In genomic region chr1:66533804-66534745, GRCh38 we compare ENCODE assay signal across 8 cellular contexts. TPM values are rescaled to one million over a fixed set of nuclear protein-coding genes. Genes with fewer than 3 reads are reported as not detected.
A peak's percentile ranks its signal among the peaks of the same experiment; 100 is the strongest.
DNase-seq lines count a peak whose midpoint lies in the region; ATAC-seq and TF ChIP-seq lines count a peak whose summit lies in the region.

Gene SGIP1, plus strand, starts transcription at chr1:66534153. Its CDS starts 206 bp downstream, at chr1:66534359.

- intact Hi-C loops in sigmoid colon (cut with DNase I), result no loop called here

- peaks cover 0 to 13% (median 10%) of the 10 kb centered on the region in 4 donors for H3K4me1 ChIP-seq in sigmoid colon

- H3K36me3 ChIP-seq in sigmoid colon, result no peaks in the 10 kb centered on the region

- H3K27ac ChIP-seq in sigmoid colon, result peak within 1 kb of the TSS; percentile 50 to 78 (median 70)

- no peak for TF ChIP-seq CTCF in sigmoid colon (IDR thresholded peaks at IDR 0.05)

- H3K9me3 ChIP-seq in sigmoid colon, result no peaks in the 10 kb centered on the region

- no peaks in the 10 kb centered on the region for H3K27me3 ChIP-seq in sigmoid colon

- no peak for ATAC-seq in HG03378 (IDR thresholded peaks at IDR 0.05; ENCODE audit: unreplicated experiment)
- ATAC-seq in GM18502 (IDR thresholded peaks at IDR 0.05; ENCODE audit: poor library complexity, unreplicated experiment), result no peak

- peak within 1 kb of the TSS; percentile 38 to 53 (median 46) for H3K4me3 ChIP-seq in sigmoid colon

- TF ChIP-seq EP300 in sigmoid colon (IDR thresholded peaks at IDR 0.05), result no peak

- WGBS in sigmoid colon, 2 donors, result 26 to 27% methylated on average over 25 of the region's 25 CpGs

- TF ChIP-seq POLR2A in sigmoid colon (IDR thresholded peaks at IDR 0.05), result no peak

- DNase-seq in DMS79 treated with DMSO at 0.1 percent for 48 hours (lab: John Stamatoyannopoulos, UW), result peak; percentile 36
- peak; percentile 18 for DNase-seq in NCI-H510A (lab: John Stamatoyannopoulos, UW)
- peak; percentile 91 for DNase-seq in cerebellum (ENCODE audit: low spot score)
- peak; percentile 82 for DNase-seq in inferior parietal cortex (ENCODE audit: extremely low spot score)
- DNase-seq in sigmoid colon, result peak; percentile 80
- DNase-seq in A172 (ENCODE audit: low spot score), result no peak

RNA-seq across cellular contexts. Expression of gene SGIP1, which starts in this region (rescaled TPM):
- 100 TPM for total RNA-seq in cerebellum
- 10 to 100 TPM in 2 of 4 donors, 1 to 10 TPM in 2; 5.3 to 14.1 (median 11.5) TPM for total RNA-seq in sigmoid colon
- 1 to 10 TPM in 1 of 3 donors, under 1 TPM in 1, not detected in 1; under 0.01 to 2.2 TPM for polyA plus RNA-seq in sigmoid colon
- 0.34 TPM in 1 of 2 replicates, not detected in the other for total RNA-seq in A172 (2014; rRNA removed; shearing (Covaris generic))
